ENCODE assay signal across 17 cellular contexts in the genomic region with DNA sequence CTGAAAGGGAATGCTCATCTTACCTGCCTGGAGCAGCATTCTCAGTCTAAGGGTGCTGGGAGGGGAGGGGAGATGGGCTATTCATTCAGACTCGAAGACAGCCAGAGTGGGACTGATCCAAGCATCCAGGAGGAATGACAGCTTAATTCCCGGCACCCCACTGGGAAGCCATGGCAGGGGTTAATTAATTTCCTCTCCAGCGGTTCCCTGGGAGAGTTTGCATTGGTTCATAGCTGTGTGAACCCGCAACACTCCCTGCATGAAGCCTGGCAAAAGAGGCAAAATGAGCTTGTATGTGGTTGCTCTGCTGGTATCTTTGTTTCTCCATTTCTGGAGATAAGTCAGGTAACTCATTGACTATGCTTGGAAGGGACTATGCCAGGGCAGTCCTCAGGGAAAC.
DNase-seq lines count a peak whose midpoint lies in the region; ATAC-seq and TF ChIP-seq lines count a peak whose summit lies in the region.
"Had no signal": no experiment of that assay in that cellular context is flagged by ENCODE, and none has a peak within 500 bp of the region (broad histone marks: within the 10 kb centered on the region; RNA-seq: fewer than 3 reads in every experiment).

No MANE protein-coding gene starts in this region.

- ATAC-seq in GM23338 (peak; percentile 90), body of pancreas (peak; percentile 88), GM18511 (IDR thresholded peaks at IDR 0.05; ENCODE audit: unreplicated experiment) (no peak)
- ATAC-seq: PC-3 had no signal

- H3K56ac ChIP-seq in mesendoderm (ENCODE audit: low read length): no peak overlapping the region

- no peak overlapping the region for H2AK5ac ChIP-seq in mesendoderm (ENCODE audit: low read length)

- H3K4me2 ChIP-seq in GM23338: no peak overlapping the region
- no peak overlapping the region for H3K4me2 ChIP-seq in mesendoderm (ENCODE audit: low read length)

- peak; percentile 44 for DNase-seq in GM23338 (ENCODE audit: low spot score)
- DNase-seq in NCI-H146 (lab: John Stamatoyannopoulos, UW): peak; percentile 73
- peak in 3 of 4 donors; percentile 25 to 48 (median 42) for DNase-seq in body of pancreas
- DNase-seq in mesendoderm: peak; percentile 65
- no peak for DNase-seq in OCI-M1 (lab: John Stamatoyannopoulos, UW)
- DNase-seq in HFFc6: no peak
- DNase-seq in kidney glomerular epithelial cell (lab: John Stamatoyannopoulos, UW): no peak
- DNase-seq: AML-193; Calu3; CD4-positive, CD25-positive, alpha-beta regulatory T cell; DND-41; NCI-H1694; NCI-H2171; NCI-H524 treated with DMSO at 0.1 percent for 48 hours; NK-92 treated with Interleukin-12 subunit alpha and Interleukin-12 subunit beta, amount 100 ng/mL, for 24 hours; PC-3 had no signal

- H3K9me3 Mint-ChIP-seq in GM23338 (no peaks in the 10 kb centered on the region), HFFc6 (no peaks in the 10 kb centered on the region)

- no peaks in the 10 kb centered on the region for H3F3A ChIP-seq in GM23338 (replicated peaks; ENCODE audit: low read depth)

- H2AFZ ChIP-seq in GM23338: no peak overlapping the region

- no peaks in the 10 kb centered on the region for H3K79me1 ChIP-seq in mesendoderm (ENCODE audit: low read length)

- 16 to 21% methylated on average over 2 to 4 of the region's 4 CpGs for WGBS in body of pancreas, 2 donors
- no CpG with 5 or more reads among the region's 4 CpGs for WGBS in mesendoderm (ENCODE audit: extremely low coverage, insufficient coverage, low lambda C conversion rate)

- H3K27ac Mint-ChIP-seq in GM23338 (no peak overlapping the region), HFFc6 (no peak overlapping the region)
- H3K27ac Mint-ChIP-seq: CD4-positive, CD25-positive, alpha-beta regulatory T cell had no signal

- H3K79me2 ChIP-seq in GM23338 (replicated peaks; ENCODE audit: insufficient read depth) (no peaks in the 10 kb centered on the region), mesendoderm (ENCODE audit: control insufficient read depth, insufficient read depth, low read length) (no peaks in the 10 kb centered on the region)

- no peak overlapping the region for H3K4me3 ChIP-seq in GM23338
- H3K4me3 ChIP-seq in body of pancreas: no peak overlapping the region
- H3K4me3 ChIP-seq in mesendoderm (ENCODE audit: low read length): no peak overlapping the region

- peaks cover 8% of the 10 kb centered on the region; the same call in 1 of the 2 replicates for H3K4me1 ChIP-seq in GM23338 (ENCODE audit: insufficient read depth)
- peaks cover 28% of the 10 kb centered on the region for H3K4me1 ChIP-seq in body of pancreas
- H3K4me1 ChIP-seq in mesendoderm (ENCODE audit: control insufficient read depth, low read depth, low read length): peaks cover 5% of the 10 kb centered on the region

- TF ChIP-seq CTCF in GM23338 (conservative IDR thresholded peaks at IDR 0.05; ENCODE audit: low read depth in 2 of 2) (no peak), body of pancreas (IDR thresholded peaks at IDR 0.05) (no peak), HFFc6 (IDR thresholded peaks at IDR 0.05) (no peak)

- no peaks in the 10 kb centered on the region for H3K36me3 Mint-ChIP-seq in GM23338 (ENCODE audit: low read depth)
- H3K36me3 Mint-ChIP-seq in HFFc6 (ENCODE audit: low read depth): no peaks in the 10 kb centered on the region

- no peak overlapping the region for H3K9ac ChIP-seq in mesendoderm (ENCODE audit: low read length)

- no peak for TF ChIP-seq POLR2A in body of pancreas (IDR thresholded peaks at IDR 0.05)

- H3K27ac ChIP-seq in GM23338 (ENCODE audit: low read depth) (no peak overlapping the region), body of pancreas (peak overlapping the region in 2 of 4 donors; percentile 1 to 44), mesendoderm (ENCODE audit: low read depth, low read length) (no peak overlapping the region)

- H2BK15ac ChIP-seq in mesendoderm (replicated peaks; ENCODE audit: low read depth): no peak overlapping the region

- no peak overlapping the region for H2BK120ac ChIP-seq in mesendoderm (ENCODE audit: low read depth, low read length)

- H3K4me1 Mint-ChIP-seq in GM23338: peaks cover 6% of the 10 kb centered on the region; the same call in 2 of the 3 replicates
- H3K4me1 Mint-ChIP-seq in HFFc6 (ENCODE audit: low read depth): no peaks in the 10 kb centered on the region

- H3K27me3 ChIP-seq in GM23338 (ENCODE audit: insufficient read depth) (no peaks in the 10 kb centered on the region), body of pancreas (no peaks in the 10 kb centered on the region), mesendoderm (ENCODE audit: insufficient read depth, low read length, poor library complexity) (no peaks in the 10 kb centered on the region)

- H3K36me3 ChIP-seq in GM23338 (ENCODE audit: insufficient read depth) (no peaks in the 10 kb centered on the region), body of pancreas (replicated peaks in 1 of 2; ENCODE audit: insufficient read depth in 1 of 2, low read depth in 2 of 2) (no peaks in the 10 kb centered on the region), mesendoderm (ENCODE audit: control insufficient read depth, insufficient read depth, low read length) (no peaks in the 10 kb centered on the region)

- no peaks in the 10 kb centered on the region for H4K20me1 ChIP-seq in GM23338 (replicated peaks; ENCODE audit: insufficient read depth)

- H3K9me3 ChIP-seq in body of pancreas: no peaks in the 10 kb centered on the region

- intact Hi-C loops in body of pancreas (cut with DNase I): no loop called here

- H3K4me3 Mint-ChIP-seq in GM23338 (no peak overlapping the region), HFFc6 (no peak overlapping the region)
- H3K4me3 Mint-ChIP-seq: CD4-positive, CD25-positive, alpha-beta regulatory T cell had no signal

- H3K23ac ChIP-seq in mesendoderm (ENCODE audit: low read length): no peak overlapping the region

- H3K27me3 Mint-ChIP-seq in GM23338 (ENCODE audit: insufficient read depth, low read depth, poor library complexity) (peaks cover 2% of the 10 kb centered on the region), HFFc6 (ENCODE audit: insufficient read depth) (peaks cover 2% of the 10 kb centered on the region; the same call in 1 of the 2 replicates)

- H4K8ac ChIP-seq in mesendoderm (ENCODE audit: low read depth, low read length): no peak overlapping the region

- no peak overlapping the region for H4K5ac ChIP-seq in mesendoderm (ENCODE audit: low read length)

- H3K18ac ChIP-seq in mesendoderm (ENCODE audit: low read length): no peak overlapping the region

- H3K9me2 ChIP-seq in GM23338 (ENCODE audit: insufficient read depth): peaks cover 9% of the 10 kb centered on the region; the same call in 1 of the 2 replicates

- no peak overlapping the region for H2BK5ac ChIP-seq in mesendoderm (ENCODE audit: low read length)

- no peak overlapping the region for H3K4ac ChIP-seq in mesendoderm (ENCODE audit: low read depth, low read length)

TF ChIP-seq in GM23338, 12 proteins besides CTCF, POLR2A, EP300 and RAD21 (continues in another document):
- TF ChIP-seq JUNB (IDR thresholded peaks at IDR 0.05; ENCODE audit: unreplicated experiment): no peak
- TF ChIP-seq ZNF331 (CRISPR knock-in tag; IDR thresholded peaks at IDR 0.05; ENCODE audit: low read depth): no peak
- no peak for TF ChIP-seq STAT1 (IDR thresholded peaks at IDR 0.05; ENCODE audit: unreplicated experiment)
- no peak for TF ChIP-seq CREB1 (CRISPR knock-in tag; IDR thresholded peaks at IDR 0.05; ENCODE audit: low read depth)
- no peak for TF ChIP-seq REST (IDR thresholded peaks at IDR 0.05; ENCODE audit: unreplicated experiment)
- TF ChIP-seq EZH2phosphoT487 (IDR thresholded peaks at IDR 0.05; ENCODE audit: unreplicated experiment): no peak
- no peak for TF ChIP-seq POLR2AphosphoS5 (IDR thresholded peaks at IDR 0.05; ENCODE audit: low read depth)

Comparison
In these comparisons a context has a peak if more than half of its experiments do, and no peak if none do; other contexts are left out.
1. DNase-seq: peak in GM23338 (single experiment), NCI-H146 (single experiment), body of pancreas (3 of 4) and mesendoderm (single experiment); none in OCI-M1 (single experiment), HFFc6 (single experiment) and kidney glomerular epithelial cell (single experiment).